ENCODE assay signal across 16 cellular contexts in genomic region chr6:56669585-56669984, GRCh38. TPM values are rescaled to one million over a fixed set of nuclear protein-coding genes. Genes with fewer than 3 reads are reported as not detected.
A peak's percentile ranks its signal among the peaks of the same experiment; 100 is the strongest.
DNase-seq lines count a peak whose midpoint lies in the region; TF ChIP-seq lines count a peak whose summit lies in the region.
"Had no signal": no experiment of that assay in that cellular context is flagged by ENCODE, and none has a peak within 500 bp of the region (broad histone marks: within the 10 kb centered on the region; RNA-seq: fewer than 3 reads in every experiment).

No MANE protein-coding gene starts in this region.

- no peaks in the 10 kb centered on the region for H3K27me3 ChIP-seq in WERI-Rb-1 (ENCODE audit: insufficient read depth, low read depth, severe bottlenecking)
- no peaks in the 10 kb centered on the region for H3K27me3 ChIP-seq in esophagus muscularis mucosa
- H3K27me3 ChIP-seq in tibial nerve: no peaks in the 10 kb centered on the region
- H3K27me3 ChIP-seq: spleen, stomach had no signal

- 81% methylated on average over 3 of the region's 3 CpGs for WGBS in esophagus muscularis mucosa
- 58 to 59% methylated on average over 3 of the region's 3 CpGs for WGBS in tibial nerve, 2 donors

- no peak for TF ChIP-seq POLR2A in esophagus muscularis mucosa (IDR thresholded peaks at IDR 0.05; ENCODE audit: low read depth)
- TF ChIP-seq POLR2A in tibial nerve (IDR thresholded peaks at IDR 0.05): no peak

- H3K36me3 ChIP-seq in WERI-Rb-1: peaks cover 18% of the 10 kb centered on the region
- no peaks in the 10 kb centered on the region for H3K36me3 ChIP-seq in esophagus muscularis mucosa
- no peaks in the 10 kb centered on the region for H3K36me3 ChIP-seq in tibial nerve
- H3K36me3 ChIP-seq: lower lobe of right lung, spleen, stomach had no signal

- intact Hi-C loops in esophagus muscularis mucosa (cut with DNase I): no loop called here

- DNase-seq in WERI-Rb-1 (no peak), esophagus muscularis mucosa (ENCODE audit: extremely low spot score) (no peak), midbrain (lab: John Stamatoyannopoulos, UW) (peak; percentile 57), tibial nerve (ENCODE audit: low spot score in 2 of 2) (no peak), GM19238 (ENCODE audit: insufficient read length, low spot score) (no peak), mesenteric fat pad (ENCODE audit: low spot score) (no peak), NCI-H2196 treated with DMSO at 0.1 percent for 48 hours (lab: John Stamatoyannopoulos, UW; ENCODE audit: unreplicated experiment) (no peak)
- DNase-seq: activated naive CD4-positive, alpha-beta T cell treated with anti-CD3 and anti-CD28 coated beads, Interleukin-2, amount 50 U/mL, for 16 hours; DND-41; lower lobe of right lung; NCI-H1694; NCI-H748 treated with DMSO at 0.1 percent for 48 hours; SHP77; spleen; stomach had no signal

- H3K4me3 ChIP-seq in WERI-Rb-1 (ENCODE audit: low read depth, low read length) (no peak overlapping the region), esophagus muscularis mucosa (no peak overlapping the region), tibial nerve (no peak overlapping the region)
- H3K4me3 ChIP-seq: lower lobe of right lung, spleen, stomach had no signal

- peaks cover 19 to 38% (median 31%) of the 10 kb centered on the region in 4 donors for H3K4me1 ChIP-seq in esophagus muscularis mucosa
- H3K4me1 ChIP-seq in tibial nerve: peaks cover 0 to 81% (median 19%) of the 10 kb centered on the region in 4 donors

- TF ChIP-seq CTCF in WERI-Rb-1 (IDR thresholded peaks at IDR 0.05; ENCODE audit: low read depth, low read length) (no peak), esophagus muscularis mucosa (IDR thresholded peaks at IDR 0.05) (no peak), tibial nerve (IDR thresholded peaks at IDR 0.05) (no peak)

- TF ChIP-seq EP300 in esophagus muscularis mucosa (IDR thresholded peaks at IDR 0.05): no peak
- TF ChIP-seq EP300 in tibial nerve (IDR thresholded peaks at IDR 0.05): no peak

- H3K9me3 ChIP-seq in WERI-Rb-1 (ENCODE audit: severe bottlenecking) (no peaks in the 10 kb centered on the region), esophagus muscularis mucosa (no peaks in the 10 kb centered on the region), tibial nerve (no peaks in the 10 kb centered on the region)
- H3K9me3 ChIP-seq: lower lobe of right lung, spleen, stomach had no signal

- H3K27ac ChIP-seq in WERI-Rb-1 (peak overlapping the region; percentile 85), esophagus muscularis mucosa (replicated peaks in 1 of 4) (peak overlapping the region in 3 of 4 donors; percentile 13 to 25 (median 24)), tibial nerve (peak overlapping the region in 3 of 4 donors; percentile 22 to 85 (median 63))
- H3K27ac ChIP-seq: KMS-11, lower lobe of right lung had no signal

RNA-seq across cellular contexts. Expression of gene DST, which starts 26.9 kb away (rescaled TPM):
- total RNA-seq in esophagus muscularis mucosa: 100 to 1,000 TPM; 410 to 588 (median 521) TPM
- total RNA-seq in tibial nerve: 100 to 1,000 TPM; 331 to 417 (median 368) TPM
- 190 TPM for total RNA-seq in mesenteric fat pad

Comparison
In these comparisons a context has a peak if more than half of its experiments do, and no peak if none do; other contexts are left out.
1. H3K27ac ChIP-seq: peak in every context shown above with its lines; median percentile 85 in WERI-Rb-1; 63 in tibial nerve; 24 in esophagus muscularis mucosa.